In genomic region chr12:128857173-128857770, GRCh38 we compare ENCODE assay signal across 2 cellular contexts.
TF ChIP-seq lines count a peak whose summit lies in the region.

No MANE protein-coding gene starts in this region.

TF ChIP-seq in liver, 16 proteins besides CTCF, POLR2A, EP300 and RAD21:
- TF ChIP-seq ZBTB33 (IDR thresholded peaks at IDR 0.05) (no peak), SP1 (IDR thresholded peaks at IDR 0.05) (no peak), YY1 (IDR thresholded peaks at IDR 0.05) (no peak), JUND (IDR thresholded peaks at IDR 0.05) (no peak), MAX (IDR thresholded peaks at IDR 0.05) (no peak), FOXA1 (IDR thresholded peaks at IDR 0.05) (no peak), RXRA (IDR thresholded peaks at IDR 0.05) (no peak), HNF4G (IDR thresholded peaks at IDR 0.05) (no peak)
TF ChIP-seq in liver: peak in this region for 0.

TF ChIP-seq in HepG2, 621 proteins besides CTCF, POLR2A, EP300 and RAD21:
- TF ChIP-seq RXRA (CRISPR knock-in tag; IDR thresholded peaks at IDR 0.05) (no peak), BRCA1 (CRISPR knock-in tag; IDR thresholded peaks at IDR 0.05) (no peak), MYNN (CRISPR knock-in tag; IDR thresholded peaks at IDR 0.05; ENCODE audit: low read depth) (no peak), PPARG (CRISPR knock-in tag; conservative IDR thresholded peaks at IDR 0.05) (no peak), ZNF580 (CRISPR knock-in tag; IDR thresholded peaks at IDR 0.05; ENCODE audit: borderline replicate concordance, low read depth) (no peak), IKZF4 (CRISPR knock-in tag; IDR thresholded peaks at IDR 0.05; ENCODE audit: borderline replicate concordance, low read depth, not compliant biosample characterization) (no peak)
